20 cellular contexts compared by ENCODE assay signal in the genomic region with DNA sequence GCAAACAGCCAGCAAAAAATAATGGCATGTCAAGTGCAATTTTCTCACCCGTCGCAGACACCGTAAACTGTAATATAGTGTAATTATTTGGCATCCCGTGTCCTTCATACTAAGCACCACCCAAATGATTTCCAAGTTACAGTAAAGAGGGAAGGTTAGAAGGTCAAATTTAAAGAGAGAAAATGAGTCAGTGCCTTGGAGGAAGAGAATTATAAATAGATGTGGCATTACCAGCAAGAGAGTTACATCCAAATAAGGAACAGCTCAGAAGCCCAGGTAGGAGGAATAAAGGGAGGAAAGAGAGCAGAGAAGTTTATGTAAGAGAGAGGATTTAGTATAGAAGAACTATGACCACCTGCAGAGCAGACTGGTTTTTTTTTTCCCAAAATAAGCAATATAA. TPM values are rescaled to one million over a fixed set of nuclear protein-coding genes. Genes with fewer than 3 reads are reported as not detected.
"Had no signal": no experiment of that assay in that cellular context is flagged by ENCODE, and none has a peak within 500 bp of the region (broad histone marks: within the 10 kb centered on the region; RNA-seq: fewer than 3 reads in every experiment).

No MANE protein-coding gene starts in this region.

- H3K4me3 ChIP-seq: adrenal gland, hepatocyte, upper lobe of right lung had no signal

- H3K4me1 ChIP-seq: adrenal gland, foreskin keratinocyte, parathyroid adenoma, upper lobe of right lung had no signal

- H3K9me3 ChIP-seq: adrenal gland, neutrophil, upper lobe of right lung had no signal

- H3K36me3 ChIP-seq: adrenal gland, neutrophil, upper lobe of right lung had no signal

- DNase-seq: activated B cell treated with CpG ODN at 0.5 μM for 24 hours; activated CD4-positive, alpha-beta memory T cell treated with anti-CD3 and anti-CD28 coated beads for 36 hours; activated CD4-positive, alpha-beta T cell treated with anti-CD3 and anti-CD28 coated beads for 4 hours; activated gamma-delta T cell treated with Interleukin-2 at 50 U/mL for 16 hours; activated T-cell treated with anti-CD3 and anti-CD28 coated beads for 4 hours; adrenal gland; dermis blood vessel endothelial cell; natural killer cell; stimulated activated naive CD4-positive, alpha-beta T cell; T-helper 9 cell; upper lobe of right lung had no signal

- H3K27ac ChIP-seq: adrenal gland, epithelial cell of prostate, foreskin keratinocyte, hepatocyte, neutrophil, parathyroid adenoma, upper lobe of right lung had no signal

- H3K27me3 ChIP-seq: adrenal gland, foreskin keratinocyte, hepatocyte, neutrophil, upper lobe of right lung had no signal

- ATAC-seq: activated naive CD4-positive, alpha-beta T cell treated with anti-CD3 and anti-CD28 coated beads, Interleukin-2, amount 50 U/mL, for 72 hours; foreskin keratinocyte; natural killer cell; upper lobe of right lung had no signal

RNA-seq across cellular contexts. Expression of a gene that starts 21.7 kb away (rescaled TPM):
- total RNA-seq: activated CD4-positive, alpha-beta memory T cell treated with anti-CD3 and anti-CD28 coated beads for 36 hours; activated naive CD4-positive, alpha-beta T cell treated with anti-CD3 and anti-CD28 coated beads, Interleukin-2, amount 50 U/mL, for 72 hours; activated T-helper 1 cell treated with anti-CD3 and anti-CD28 coated beads, Interleukin-12 subunit alpha, Interleukin-12 subunit beta, Interleukin-2, Interleukin-4 antibody, amounts not matched to agents 30 ng/mL and 10 ng/mL and 1 ng/mL, durations not matched to agents 14 hours and 24 hours and 36 hours; adrenal gland; dermis blood vessel endothelial cell; fibroblast of lung; mesenteric fat pad; natural killer cell had no signal
